8 cellular contexts compared by ENCODE assay signal in the genomic region with DNA sequence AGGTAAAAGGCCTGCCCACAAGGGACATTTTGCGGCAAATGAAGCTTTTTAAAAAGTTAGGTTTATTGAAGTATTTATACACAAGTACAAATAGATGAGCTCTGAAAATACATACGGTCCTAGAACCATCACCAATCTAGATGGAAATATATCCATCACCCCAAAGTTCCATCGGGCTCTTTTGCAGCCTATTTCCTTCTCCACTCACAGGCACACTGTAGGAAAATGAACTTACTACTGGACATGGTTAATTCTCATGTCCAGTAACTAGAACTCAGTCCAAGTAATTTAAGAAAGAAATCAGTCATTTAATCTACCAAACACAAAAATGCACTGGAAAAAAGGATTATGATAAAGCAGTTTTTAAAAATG. TPM values are rescaled to one million over a fixed set of nuclear protein-coding genes. Genes with fewer than 3 reads are reported as not detected.
DNase-seq lines count a peak whose midpoint lies in the region; ATAC-seq and TF ChIP-seq lines count a peak whose summit lies in the region.

No MANE protein-coding gene starts in this region.

- H3K4me1 ChIP-seq in HUES64 (ENCODE audit: insufficient read depth, low read length): peaks cover 13% of the 10 kb centered on the region
- peaks cover 10 to 14% of the 10 kb centered on the region in 2 donors for H3K4me1 ChIP-seq in muscle layer of duodenum (ENCODE audit: control insufficient read depth in 1 of 2, insufficient read depth in 2 of 2, low read length in 2 of 2)

- peak overlapping the region; percentile 94 for H3K9ac ChIP-seq in HUES64 (ENCODE audit: low read depth, low read length)

- DNase-seq in AG04449 (ENCODE audit: low read depth, low spot score) (no peak), cardiac fibroblast (ENCODE audit: low read depth in 2 of 2) (no peak), DMS 273 (lab: John Stamatoyannopoulos, UW; ENCODE audit: unreplicated experiment) (no peak), NCI-H2107 treated with DMSO at 0.1 percent for 48 hours (lab: John Stamatoyannopoulos, UW; ENCODE audit: unreplicated experiment) (no peak)
- no peak for DNase-seq in activated CD4-positive, alpha-beta T cell treated with anti-CD3 and anti-CD28 coated beads for 1 hour

- 63% methylated on average over 2 of the region's 3 CpGs for WGBS in HUES64

- CTCF ChIA-PET in AG04449 (lab: Yijun Ruan, JAX): no interaction called here

- H3K9me3 ChIP-seq in HUES64 (ENCODE audit: insufficient read depth, low read depth, low read length) (no peaks in the 10 kb centered on the region), muscle layer of duodenum (ENCODE audit: control insufficient read depth in 1 of 2, low read length in 2 of 2) (no peaks in the 10 kb centered on the region)

- ATAC-seq in GM18870 (IDR thresholded peaks at IDR 0.05; ENCODE audit: unreplicated experiment): no peak

- POLR2A ChIA-PET in AG04449 (lab: Yijun Ruan, JAX): no interaction called here

- TF ChIP-seq CTCF in AG04449 (IDR thresholded peaks at IDR 0.05; ENCODE audit: insufficient read depth, low read length, missing control alignments) (no peak), cardiac fibroblast (IDR thresholded peaks at IDR 0.05; ENCODE audit: low read depth, low read length) (no peak)

- H3K36me3 ChIP-seq in HUES64 (ENCODE audit: insufficient read depth, low read length) (peaks cover 70% of the 10 kb centered on the region), muscle layer of duodenum (ENCODE audit: control insufficient read depth in 1 of 2, insufficient read depth in 2 of 2, low read length in 2 of 2) (peaks cover 34 to 37% of the 10 kb centered on the region in 2 donors)

- H3K27me3 ChIP-seq in HUES64 (ENCODE audit: insufficient read depth, low read length): no peaks in the 10 kb centered on the region
- H3K27me3 ChIP-seq in muscle layer of duodenum (ENCODE audit: low read depth, low read length): no peaks in the 10 kb centered on the region

- peak overlapping the region; percentile 92 for H3K4me3 ChIP-seq in AG04449 (ENCODE audit: low read depth, low read length)
- peak overlapping the region; percentile 97 for H3K4me3 ChIP-seq in HUES64 (ENCODE audit: low read length)
- peak overlapping the region; percentile 92 to 97 for H3K4me3 ChIP-seq in cardiac fibroblast (replicated peaks in 1 of 2; ENCODE audit: low read depth in 2 of 2, low read length in 2 of 2)
- H3K4me3 ChIP-seq in muscle layer of duodenum (ENCODE audit: low read depth in 1 of 2, low read length in 2 of 2): peak overlapping the region; percentile 79 to 100

- H3K27ac ChIP-seq in HUES64 (ENCODE audit: low read depth, low read length): peak overlapping the region; percentile 99
- peak overlapping the region; percentile 98 for H3K27ac ChIP-seq in muscle layer of duodenum (ENCODE audit: low read length)

RNA-seq across cellular contexts. Expression of gene TMEM230, which starts 0.7 kb away (rescaled TPM):
- 84.6 TPM for polyA plus RNA-seq in HUES64 (2013, experiment 1 of 2)
- polyA plus RNA-seq in HUES64 (2013, experiment 2 of 2): 99.6 TPM

RNA-seq across cellular contexts. Expression of gene PCNA, which starts 6.2 kb away (rescaled TPM):
- 337 TPM for polyA plus RNA-seq in HUES64 (2013, experiment 1 of 2)
- 318 TPM for polyA plus RNA-seq in HUES64 (2013, experiment 2 of 2)

RNA-seq across cellular contexts. Expression of gene CDS2, which starts 13.2 kb away (rescaled TPM):
- 24.2 TPM for polyA plus RNA-seq in HUES64 (2013, experiment 1 of 2)
- 23.7 TPM for polyA plus RNA-seq in HUES64 (2013, experiment 2 of 2)
